ENCODE assay signal across 20 cellular contexts in genomic region chr15:71121442-71121841, GRCh38. TPM values are rescaled to one million over a fixed set of nuclear protein-coding genes. Genes with fewer than 3 reads are reported as not detected.
"Had no signal": no experiment of that assay in that cellular context is flagged by ENCODE, and none has a peak within 500 bp of the region (broad histone marks: within the 10 kb centered on the region; RNA-seq: fewer than 3 reads in every experiment).

No MANE protein-coding gene starts in this region.

- H3K36me3 ChIP-seq: cardiac muscle cell had no signal

- DNase-seq: activated CD4-positive, alpha-beta T cell treated with anti-CD3 and anti-CD28 coated beads for 4 hours; activated CD4-positive, alpha-beta T cell treated with anti-CD3 and anti-CD28 coated beads, Interleukin-2, amount 50 U/mL, for 48 hours; activated CD4-positive, CD25-positive, alpha-beta regulatory T cell; activated CD8-positive, alpha-beta memory T cell treated with anti-CD3 and anti-CD28 coated beads, Interleukin-2, amount 50 U/mL, for 48 hours; activated naive CD4-positive, alpha-beta T cell; activated naive CD8-positive, alpha-beta T cell treated with anti-CD3 and anti-CD28 coated beads for 36 hours; activated T-cell treated with anti-CD3 and anti-CD28 coated beads, Interleukin-2, amount 50 U/mL, for 4 hours; effector CD8-positive, alpha-beta T cell; foreskin melanocyte; glutamatergic neuron; hypothalamus; stimulated activated CD4-positive, alpha-beta T cell treated with anti-CD3 and anti-CD28 coated beads, Interleukin-4, amount 100 ng/mL, for 24 hours; stimulated activated naive CD8-positive, alpha-beta T cell treated with anti-CD3 and anti-CD28 coated beads, Interleukin-15, Interleukin-2, amounts not matched to agents 100 U/mL and 50 U/mL, for 24 hours; T1000 had no signal

- H3K27ac Mint-ChIP-seq: activated naive CD8-positive, alpha-beta T cell treated with anti-CD3 and anti-CD28 coated beads for 36 hours; activated T-helper 2 cell treated with anti-CD3 and anti-CD28 coated beads, Interferon-gamma antibody, Interleukin-2, Interleukin-4, amounts not matched to agents 10 μg/mL and 5 μg/mL and 100 μg/mL, durations not matched to agents 14 hours and 24 hours and 36 hours; memory B cell; progenitor cell of endocrine pancreas; T-helper 1 cell treated with Interleukin-12 subunit alpha and Interleukin-12 subunit beta and Interleukin-4 antibody, amounts not matched to agents 30 μg/mL and 1 μg/mL, for 36 hours had no signal

- H3K4me3 ChIP-seq: cardiac muscle cell had no signal

- ATAC-seq: activated T-cell treated with anti-CD3 and anti-CD28 coated beads, Interleukin-2, amount 50 U/mL, for 4 hours; stimulated activated naive CD8-positive, alpha-beta T cell treated with anti-CD3 and anti-CD28 coated beads, Interleukin-15, Interleukin-2, amounts not matched to agents 100 U/mL and 50 U/mL, for 24 hours had no signal

- H3K27ac ChIP-seq: cardiac muscle cell had no signal

- H3K9me3 Mint-ChIP-seq: activated naive CD8-positive, alpha-beta T cell treated with anti-CD3 and anti-CD28 coated beads for 36 hours; activated T-cell treated with anti-CD3 and anti-CD28 coated beads, Interleukin-2, amount 50 U/mL, for 4 hours; activated T-helper 2 cell treated with anti-CD3 and anti-CD28 coated beads, Interferon-gamma antibody, Interleukin-2, Interleukin-4, amounts not matched to agents 10 μg/mL and 5 μg/mL and 100 μg/mL, durations not matched to agents 14 hours and 24 hours and 36 hours; memory B cell; T-helper 1 cell treated with Interleukin-12 subunit alpha and Interleukin-12 subunit beta and Interleukin-4 antibody, amounts not matched to agents 30 μg/mL and 1 μg/mL, for 36 hours had no signal

- H3K4me3 Mint-ChIP-seq: activated naive CD8-positive, alpha-beta T cell treated with anti-CD3 and anti-CD28 coated beads for 36 hours; activated T-cell treated with anti-CD3 and anti-CD28 coated beads, Interleukin-2, amount 50 U/mL, for 4 hours; memory B cell; T-helper 1 cell treated with Interleukin-12 subunit alpha and Interleukin-12 subunit beta and Interleukin-4 antibody, amounts not matched to agents 30 μg/mL and 1 μg/mL, for 36 hours had no signal

- H3K36me3 Mint-ChIP-seq: activated naive CD8-positive, alpha-beta T cell treated with anti-CD3 and anti-CD28 coated beads for 36 hours; memory B cell had no signal

RNA-seq across cellular contexts. Expression of gene THSD4, which starts 6.2 kb away (rescaled TPM):
- total RNA-seq: activated CD8-positive, alpha-beta memory T cell treated with anti-CD3 and anti-CD28 coated beads for 36 hours; activated naive CD8-positive, alpha-beta T cell treated with anti-CD3 and anti-CD28 coated beads for 36 hours; activated T-helper 2 cell treated with anti-CD3 and anti-CD28 coated beads, Interferon-gamma antibody, Interleukin-2, Interleukin-4, amounts not matched to agents 10 μg/mL and 5 μg/mL and 100 μg/mL, durations not matched to agents 14 hours and 24 hours and 36 hours had no signal
